ENCODE assay signal across 11 cellular contexts in genomic region chr15:25416693-25417092, GRCh38. TPM values are rescaled to one million over a fixed set of nuclear protein-coding genes. Genes with fewer than 3 reads are reported as not detected.
DNase-seq lines count a peak whose midpoint lies in the region; ATAC-seq and TF ChIP-seq lines count a peak whose summit lies in the region.
"Had no signal": no experiment of that assay in that cellular context is flagged by ENCODE, and none has a peak within 500 bp of the region (broad histone marks: within the 10 kb centered on the region; RNA-seq: fewer than 3 reads in every experiment).

No MANE protein-coding gene starts in this region.

- peaks cover 5 to 13% (median 6%) of the 10 kb centered on the region in 3 donors for H3K36me3 ChIP-seq in tibial artery

- no peaks in the 10 kb centered on the region for H3K9me3 ChIP-seq in tibial artery

- intact Hi-C loops in tibial artery (cut with DNase I; ENCODE audit: low total_unique reads) (no loop called here), dorsolateral prefrontal cortex (cut with DNase I) (loop anchor here in 1 of 2 donors (10.0 kb wide), 1 partner anchor 58 kb away; no protein-coding TSS in a partner anchor)

- TF ChIP-seq CTCF in tibial artery (IDR thresholded peaks at IDR 0.05), result no peak
- TF ChIP-seq CTCF in dorsolateral prefrontal cortex (IDR thresholded peaks at IDR 0.05 in 54 of 56, conservative IDR thresholded peaks at IDR 0.05 in 2 of 56; ENCODE audit: low read depth in 1 of 56, partially characterized antibody in 56 of 56), result no peak

- H3K4me3 ChIP-seq in tibial artery (no peak overlapping the region), dorsolateral prefrontal cortex (no peak overlapping the region)
- H3K4me3 ChIP-seq: mucosa of descending colon had no signal

- H3K4me1 ChIP-seq in tibial artery, result peaks cover 0 to 47% (median 5%) of the 10 kb centered on the region in 4 donors

- peak; percentile 55 for ATAC-seq in GM18909 (IDR thresholded peaks at IDR 0.05; ENCODE audit: poor library complexity, unreplicated experiment)
- ATAC-seq in HG03558 (IDR thresholded peaks at IDR 0.05; ENCODE audit: extremely low read depth, unreplicated experiment), result peak; percentile 50
- ATAC-seq: mucosa of descending colon had no signal

- peak; percentile 43 for DNase-seq in COR-L47 (lab: John Stamatoyannopoulos, UW)
- DNase-seq in dermis blood vessel endothelial cell, result peak; percentile 48
- DNase-seq in DMS153 (lab: John Stamatoyannopoulos, UW), result no peak
- no peak for DNase-seq in tibial artery
- no peak for DNase-seq in nucleus accumbens (lab: John Stamatoyannopoulos, UW)
- no peak for DNase-seq in dorsolateral prefrontal cortex
- DNase-seq: erythroblast; mucosa of descending colon; stimulated activated CD4-positive, alpha-beta T cell treated with anti-CD3 and anti-CD28 coated beads, Interleukin-2, amount 100 ng/mL, for 24 hours had no signal

- H3K27ac ChIP-seq in tibial artery, result no peak overlapping the region
- H3K27ac ChIP-seq in dorsolateral prefrontal cortex, result peak overlapping the region in 2 of 59 donors; percentile 20 to 27

- H3K27me3 ChIP-seq in tibial artery (no peaks in the 10 kb centered on the region), dorsolateral prefrontal cortex (no peaks in the 10 kb centered on the region)

RNA-seq across cellular contexts. Expression of gene UBE3A, which starts 22.1 kb away (rescaled TPM):
- total RNA-seq in dermis blood vessel endothelial cell (60.7 and 72.5 TPM in 2 replicates), dorsolateral prefrontal cortex (100 to 1,000 TPM in 102 of 120 experiments, 10 to 100 TPM in 18; 80.0 to 135 (median 112) TPM)

Comparison
In these comparisons a context has a peak if more than half of its experiments do, and no peak if none do; other contexts are left out.
1. DNase-seq: peak in COR-L47 (single experiment) and dermis blood vessel endothelial cell (single experiment); none in DMS153 (single experiment), tibial artery (0 of 2), nucleus accumbens (0 of 56) and dorsolateral prefrontal cortex (0 of 10).